Comparison of ENCODE assay signal across 17 cellular contexts in genomic region chr1:222288056-222288455, GRCh38.
DNase-seq lines count a peak whose midpoint lies in the region; ATAC-seq and TF ChIP-seq lines count a peak whose summit lies in the region.
"Had no signal": no experiment of that assay in that cellular context is flagged by ENCODE, and none has a peak within 500 bp of the region (broad histone marks: within the 10 kb centered on the region; RNA-seq: fewer than 3 reads in every experiment).

No MANE protein-coding gene starts in this region.

- no peaks in the 10 kb centered on the region for H3K27me3 Mint-ChIP-seq in type B pancreatic cell
- no peaks in the 10 kb centered on the region for H3K27me3 Mint-ChIP-seq in CD8-positive, alpha-beta T cell (ENCODE audit: low read depth)

- CTCF ChIA-PET in CD8-positive, alpha-beta T cell (lab: Charles Lee): no interaction called here

- H3K36me3 ChIP-seq in esophagus (ENCODE audit: control insufficient read depth in 2 of 2, insufficient read depth in 2 of 2, low read length in 1 of 2) (no peaks in the 10 kb centered on the region), left lung (no peaks in the 10 kb centered on the region)
- no peaks in the 10 kb centered on the region for H3K36me3 ChIP-seq in CD8-positive, alpha-beta T cell (ENCODE audit: insufficient read depth, low read length)
- H3K36me3 ChIP-seq: brain microvascular endothelial cell, pancreas, upper lobe of right lung had no signal

- H3K27me3 ChIP-seq in esophagus (ENCODE audit: control insufficient read depth in 1 of 2, insufficient read depth in 2 of 2, low read length in 2 of 2): peaks cover 0 to 3% of the 10 kb centered on the region in 2 donors
- H3K27me3 ChIP-seq in CD8-positive, alpha-beta T cell (ENCODE audit: insufficient read depth, low read length): no peaks in the 10 kb centered on the region
- no peaks in the 10 kb centered on the region for H3K27me3 ChIP-seq in left lung
- H3K27me3 ChIP-seq: brain microvascular endothelial cell, pancreas, upper lobe of right lung had no signal

- WGBS in esophagus, 2 donors: 27 to 41% methylated on average over 4 of the region's 4 CpGs

- POLR2A ChIA-PET in CD8-positive, alpha-beta T cell (lab: Charles Lee): no interaction called here

- no peak for ATAC-seq in CD8-positive, alpha-beta T cell
- ATAC-seq in left lung: no peak
- ATAC-seq: upper lobe of right lung had no signal

- H3K27ac ChIP-seq in esophagus (ENCODE audit: low read depth in 2 of 2, low read length in 1 of 2) (peak overlapping the region; percentile 43 to 49), left lung (no peak overlapping the region)
- H3K27ac ChIP-seq in CD8-positive, alpha-beta T cell (ENCODE audit: low read depth, low read length): no peak overlapping the region
- H3K27ac ChIP-seq: brain microvascular endothelial cell, pancreas, upper lobe of right lung had no signal

- no peaks in the 10 kb centered on the region for H3K9me3 Mint-ChIP-seq in type B pancreatic cell
- H3K9me3 Mint-ChIP-seq in CD8-positive, alpha-beta T cell: no peaks in the 10 kb centered on the region
- H3K9me3 Mint-ChIP-seq: activated T-helper 2 cell treated with anti-CD3 and anti-CD28 coated beads, Interferon-gamma antibody, Interleukin-2, Interleukin-4, amounts not matched to agents 10 μg/mL and 5 μg/mL and 100 μg/mL, durations not matched to agents 14 hours and 24 hours and 36 hours; memory B cell had no signal

- in situ Hi-C loops in SK-MEL-5 (cut with HindIII; ENCODE audit: low pct_unique_long_range_greater_than_20kb, low sequenced_read_pairs): no loop called here

- H3K4me1 ChIP-seq in esophagus (ENCODE audit: control insufficient read depth in 2 of 2, insufficient read depth in 2 of 2, low read length in 1 of 2) (no peaks in the 10 kb centered on the region), left lung (no peaks in the 10 kb centered on the region)
- H3K4me1 ChIP-seq in CD8-positive, alpha-beta T cell (ENCODE audit: insufficient read depth, low read length): no peaks in the 10 kb centered on the region
- H3K4me1 ChIP-seq: pancreas, upper lobe of right lung had no signal

- intact Hi-C loops in CD8-positive, alpha-beta T cell (cut with DNase I, micrococcal nuclease): no loop called here
- intact Hi-C loops in left lung (cut with DNase I): no loop called here

- H3K4me1 Mint-ChIP-seq in type B pancreatic cell (ENCODE audit: unreplicated experiment): peaks cover 9% of the 10 kb centered on the region
- no peaks in the 10 kb centered on the region for H3K4me1 Mint-ChIP-seq in CD8-positive, alpha-beta T cell (ENCODE audit: low read depth)
- H3K4me1 Mint-ChIP-seq: memory B cell had no signal

- no peaks in the 10 kb centered on the region for H3K36me3 Mint-ChIP-seq in type B pancreatic cell
- no peaks in the 10 kb centered on the region for H3K36me3 Mint-ChIP-seq in CD8-positive, alpha-beta T cell
- H3K36me3 Mint-ChIP-seq: memory B cell had no signal

- H3K4me3 Mint-ChIP-seq in type B pancreatic cell: no peak overlapping the region
- H3K4me3 Mint-ChIP-seq in CD8-positive, alpha-beta T cell: no peak overlapping the region
- H3K4me3 Mint-ChIP-seq: memory B cell had no signal

- H3K4me3 ChIP-seq in esophagus (ENCODE audit: low read depth in 1 of 2, low read length in 2 of 2) (no peak overlapping the region), left lung (no peak overlapping the region)
- H3K4me3 ChIP-seq in CD8-positive, alpha-beta T cell (ENCODE audit: low read depth, low read length): no peak overlapping the region
- H3K4me3 ChIP-seq: pancreas, upper lobe of right lung had no signal

- H3K9me3 ChIP-seq in esophagus (ENCODE audit: control insufficient read depth in 2 of 2, insufficient read depth in 1 of 2, low read depth in 1 of 2, low read length in 1 of 2): no peaks in the 10 kb centered on the region
- H3K9me3 ChIP-seq in CD8-positive, alpha-beta T cell (ENCODE audit: low read length): no peaks in the 10 kb centered on the region
- no peaks in the 10 kb centered on the region for H3K9me3 ChIP-seq in left lung
- H3K9me3 ChIP-seq: pancreas, upper lobe of right lung had no signal

- TF ChIP-seq CTCF in type B pancreatic cell (conservative IDR thresholded peaks at IDR 0.05): no peak
- TF ChIP-seq CTCF in CD8-positive, alpha-beta T cell (IDR thresholded peaks at IDR 0.05): no peak
- no peak for TF ChIP-seq CTCF in left lung (IDR thresholded peaks at IDR 0.05)

- DNase-seq in SIG-M5 treated with dmso at 0.1 percent for 504 hours (lab: John Stamatoyannopoulos, UW; ENCODE audit: unreplicated experiment) (peak; percentile 48), SIG-M5 (lab: John Stamatoyannopoulos, UW) (no peak), SK-MEL-5 (ENCODE audit: low read depth, low spot score) (peak; percentile 58), type B pancreatic cell (ENCODE audit: extremely low spot score, unreplicated experiment) (no peak), nucleus accumbens (lab: John Stamatoyannopoulos, UW) (no peak), left lung (no peak)
- no peak for DNase-seq in CD8-positive, alpha-beta T cell
- DNase-seq: 8988T; activated CD4-positive, alpha-beta T cell treated with anti-CD3 and anti-CD28 coated beads, Interleukin-2, amount 50 U/mL, for 4 hours; brain microvascular endothelial cell; NCI-H1694 treated with DMSO at 0.1 percent for 48 hours; pancreas; stimulated activated CD4-positive, alpha-beta T cell treated with anti-CD3 and anti-CD28 coated beads, Interleukin-15, amount 100 ng/mL, for 24 hours; upper lobe of right lung had no signal

- peak overlapping the region; percentile 87 for H3K27ac Mint-ChIP-seq in type B pancreatic cell
- no peak overlapping the region for H3K27ac Mint-ChIP-seq in CD8-positive, alpha-beta T cell
- H3K27ac Mint-ChIP-seq: activated T-helper 2 cell treated with anti-CD3 and anti-CD28 coated beads, Interferon-gamma antibody, Interleukin-2, Interleukin-4, amounts not matched to agents 10 μg/mL and 5 μg/mL and 100 μg/mL, durations not matched to agents 14 hours and 24 hours and 36 hours; memory B cell had no signal

Comparison
In these comparisons a context has a peak if more than half of its experiments do, and no peak if none do; other contexts are left out.
1. DNase-seq: peak in SIG-M5 treated with dmso at 0.1 percent for 504 hours (single experiment) and SK-MEL-5 (single experiment); none in SIG-M5 (single experiment), type B pancreatic cell (single experiment), CD8-positive, alpha-beta T cell (0 of 7), nucleus accumbens (0 of 56) and left lung (0 of 2).
2. H3K27ac ChIP-seq: peak in esophagus (2 of 2); none in CD8-positive, alpha-beta T cell (single experiment) and left lung (0 of 2).